20 cellular contexts compared by ENCODE assay signal in the genomic region with DNA sequence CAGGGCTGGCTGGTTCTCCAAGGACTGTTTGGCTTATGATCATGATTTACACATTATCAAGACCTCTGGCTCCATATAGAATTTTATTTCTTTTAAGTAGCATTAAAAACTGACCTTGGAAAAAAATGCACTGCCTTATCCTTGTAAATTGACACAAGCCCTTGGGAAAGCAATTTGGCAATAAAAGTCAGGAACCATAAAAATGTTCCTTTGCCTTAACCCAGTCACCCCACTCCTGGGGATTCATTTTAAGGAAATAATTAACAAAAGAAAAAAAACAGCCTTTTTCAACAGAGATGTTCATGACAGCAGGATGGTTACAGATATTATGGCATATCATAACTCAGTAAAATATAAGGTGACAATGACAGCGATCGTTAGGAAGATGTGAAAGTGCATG. TPM values are rescaled to one million over a fixed set of nuclear protein-coding genes. Genes with fewer than 3 reads are reported as not detected.
DNase-seq lines count a peak whose midpoint lies in the region; ATAC-seq and TF ChIP-seq lines count a peak whose summit lies in the region.
"Had no signal": no experiment of that assay in that cellular context is flagged by ENCODE, and none has a peak within 500 bp of the region (broad histone marks: within the 10 kb centered on the region; RNA-seq: fewer than 3 reads in every experiment).

No MANE protein-coding gene starts in this region.

- intact Hi-C loops in PC-3 (cut with micrococcal nuclease) (no loop called here), mucosa of descending colon (cut with DNase I, micrococcal nuclease) (loop anchor here in 1 of 2 donors (10.0 kb wide), 1 partner anchor 46 kb away; no protein-coding TSS in a partner anchor), lower lobe of right lung (cut with DNase I) (no loop called here)

- H3K36me3 ChIP-seq in PC-3 (ENCODE audit: low read depth, low read length): peaks cover 38% of the 10 kb centered on the region
- no peaks in the 10 kb centered on the region for H3K36me3 ChIP-seq in mucosa of descending colon (ENCODE audit: low read depth)
- H3K36me3 ChIP-seq in lower lobe of right lung: no peaks in the 10 kb centered on the region

- CTCF ChIA-PET in PC-3 (lab: Charles Lee): no interaction called here

- no peak for TF ChIP-seq CTCF in PC-3 (conservative IDR thresholded peaks at IDR 0.05; ENCODE audit: low read depth, low read length)
- no peak for TF ChIP-seq CTCF in epithelial cell of proximal tubule (conservative IDR thresholded peaks at IDR 0.05; ENCODE audit: low read depth, low read length)
- TF ChIP-seq CTCF in mucosa of descending colon (IDR thresholded peaks at IDR 0.05): no peak
- TF ChIP-seq CTCF in lower lobe of right lung (IDR thresholded peaks at IDR 0.05): no peak

- H3F3A ChIP-seq in PC-3 (ENCODE audit: low read length, unreplicated experiment): peaks cover 1% of the 10 kb centered on the region

- H3K9me3 ChIP-seq in PC-3 (ENCODE audit: low read length): peaks cover 10% of the 10 kb centered on the region
- no peaks in the 10 kb centered on the region for H3K9me3 ChIP-seq in mucosa of descending colon
- peaks cover 14% of the 10 kb centered on the region for H3K9me3 ChIP-seq in lower lobe of right lung

- no peaks in the 10 kb centered on the region for H4K20me1 ChIP-seq in PC-3 (ENCODE audit: low read length)

- H3K27ac ChIP-seq in PC-3 (ENCODE audit: low read length): no peak overlapping the region
- no peak overlapping the region for H3K27ac ChIP-seq in lower lobe of right lung

- no peaks in the 10 kb centered on the region for H3K27me3 ChIP-seq in PC-3 (ENCODE audit: low read length)
- H3K27me3 ChIP-seq in lower lobe of right lung (ENCODE audit: low read depth): no peaks in the 10 kb centered on the region

- no peak overlapping the region for H3K9ac ChIP-seq in PC-3 (ENCODE audit: low read length)

- no peaks in the 10 kb centered on the region for H3K79me2 ChIP-seq in PC-3 (ENCODE audit: low read length)

- ATAC-seq in PC-3: peak; percentile 29; the same call in 1 of the 2 replicates
- ATAC-seq in mucosa of descending colon: peak; percentile 71
- ATAC-seq in HG03342 (IDR thresholded peaks at IDR 0.05; ENCODE audit: unreplicated experiment): no peak
- ATAC-seq in lower lobe of right lung: no peak
- ATAC-seq: GM12878 had no signal

- no peak overlapping the region for H3K4me3 ChIP-seq in PC-3 (ENCODE audit: low read length)
- peak overlapping the region; percentile 44 for H3K4me3 ChIP-seq in epithelial cell of proximal tubule (ENCODE audit: low read depth, low read length)
- H3K4me3 ChIP-seq in mucosa of descending colon: no peak overlapping the region
- H3K4me3 ChIP-seq in lower lobe of right lung: no peak overlapping the region
- H3K4me3 ChIP-seq: GM12878 had no signal

- no peak overlapping the region for H2AFZ ChIP-seq in PC-3 (ENCODE audit: low read length)

- DNase-seq in PC-3 (no peak), epithelial cell of proximal tubule (ENCODE audit: low read depth) (no peak), mucosa of descending colon (no peak), renal cortical epithelial cell (ENCODE audit: low read depth) (peak; percentile 86), HUDEP-2 (lab: John Stamatoyannopoulos, UW; ENCODE audit: unreplicated experiment in 76 of 76) (no peak), OCI-M2 (lab: John Stamatoyannopoulos, UW; ENCODE audit: unreplicated experiment) (no peak), lower lobe of right lung (no peak)
- DNase-seq: 8988T; C1 segment of cervical spinal cord; Calu3; CD4-positive, alpha-beta T cell; DMS 273 treated with DMSO at 0.1 percent for 48 hours; DMS79; HCEC 1CT; HFFc6 had no signal

- POLR2A ChIA-PET in PC-3 (lab: Charles Lee; ENCODE audit: unreplicated experiment): no interaction called here

- H3K4me2 ChIP-seq in PC-3 (ENCODE audit: low read length): no peak overlapping the region

- BruUV-seq in PC-3 (replicated peaks; lab: Mats Ljungman, UMichigan): no TSS peak

- H3K4me1 ChIP-seq in PC-3 (ENCODE audit: insufficient read depth, low read length) (peaks cover 18% of the 10 kb centered on the region), mucosa of descending colon (ENCODE audit: low read depth) (peaks cover 27% of the 10 kb centered on the region), lower lobe of right lung (no peaks in the 10 kb centered on the region)

- no peaks in the 10 kb centered on the region for H3K9me2 ChIP-seq in PC-3 (replicated peaks; ENCODE audit: low read length)

RNA-seq across cellular contexts. Expression of a gene that starts 51.6 kb away (rescaled TPM):
- 0.35 and 0.77 TPM in 2 replicates for total RNA-seq in PC-3 (2014; rRNA removed)
- total RNA-seq in epithelial cell of proximal tubule: not detected in 2 replicates
- total RNA-seq in mucosa of descending colon: 1 to 10 TPM in 1 of 3 donors, under 1 TPM in 2; 0.34 to 1.2 (median 0.60) TPM
- total RNA-seq in renal cortical epithelial cell: 0.45 TPM in 1 of 2 replicates, not detected in the other
- not detected for total RNA-seq in lower lobe of right lung
- total RNA-seq: B cell; CD4-positive, alpha-beta T cell; G401; GM12878; H4; HFFc6 had no signal

Comparison
In these comparisons a context has a peak if more than half of its experiments do, and no peak if none do; other contexts are left out.
1. ATAC-seq: peak in PC-3 (single experiment) and mucosa of descending colon (single experiment); none in HG03342 (single experiment) and lower lobe of right lung (0 of 2).